Comparison of ENCODE assay signal across 17 cellular contexts in genomic region chr3:55698826-55699225, GRCh38.
"Had no signal": no experiment of that assay in that cellular context is flagged by ENCODE, and none has a peak within 500 bp of the region (broad histone marks: within the 10 kb centered on the region; RNA-seq: fewer than 3 reads in every experiment).

No MANE protein-coding gene starts in this region.

- H3K4me3 ChIP-seq: ascending aorta, dorsolateral prefrontal cortex, lung, prostate gland, right atrium auricular region, tibial artery had no signal

- H3K27me3 ChIP-seq: ascending aorta, dorsolateral prefrontal cortex, right atrium auricular region, tibial artery had no signal

- DNase-seq: activated CD4-positive, alpha-beta T cell treated with anti-CD3 and anti-CD28 coated beads, Interleukin-2, amount 10 ng/mL, durations not matched to agents 7 days and 5 days; activated CD8-positive, alpha-beta memory T cell treated with anti-CD3 and anti-CD28 coated beads, Interleukin-2, amount 50 U/mL, for 4 hours; activated effector memory CD4-positive, alpha-beta T cell treated with Interleukin-2 at 50 U/mL for 16 hours; activated naive CD4-positive, alpha-beta T cell treated with anti-CD3 and anti-CD28 coated beads, Interleukin-2, amount 10 ng/mL, durations not matched to agents 7 days and 5 days; activated naive CD8-positive, alpha-beta T cell treated with anti-CD3 and anti-CD28 coated beads, Interleukin-2, amount 50 U/mL, for 24 hours; activated T-cell treated with anti-CD3 and anti-CD28 coated beads, Interleukin-2, amount 50 U/mL, for 48 hours; dorsolateral prefrontal cortex; stimulated activated CD4-positive, alpha-beta T cell treated with anti-CD3 and anti-CD28 coated beads, Interleukin-2, amount 100 ng/mL, for 24 hours; stimulated activated naive CD8-positive, alpha-beta T cell treated with anti-CD3 and anti-CD28 coated beads, Interleukin-15, Interleukin-2, amounts not matched to agents 100 U/mL and 50 U/mL, for 24 hours; substantia nigra; T1000; tibial artery had no signal

- H3K27ac ChIP-seq: ascending aorta, dorsolateral prefrontal cortex, prostate gland, right atrium auricular region, tibial artery had no signal

- H3K4me1 ChIP-seq: ascending aorta, prostate gland, right atrium auricular region, tibial artery had no signal

- ATAC-seq: activated CD4-positive, CD25-positive, alpha-beta regulatory T cell treated with anti-CD3 and anti-CD28 coated beads, Interleukin-2, amount 50 U/mL, for 24 hours; activated naive CD8-positive, alpha-beta T cell treated with anti-CD3 and anti-CD28 coated beads, Interleukin-2, amount 50 U/mL, for 24 hours; stimulated activated naive CD8-positive, alpha-beta T cell treated with anti-CD3 and anti-CD28 coated beads, Interleukin-15, Interleukin-2, amounts not matched to agents 100 U/mL and 50 U/mL, for 24 hours had no signal

- H3K9me3 ChIP-seq: ascending aorta, prostate gland, right atrium auricular region, tibial artery had no signal

- H3K36me3 ChIP-seq: ascending aorta, prostate gland, right atrium auricular region, tibial artery had no signal
